14 cellular contexts compared by ENCODE assay signal in genomic region chr10:11171452-11171851, GRCh38.
A peak's percentile ranks its signal among the peaks of the same experiment; 100 is the strongest.
DNase-seq lines count a peak whose midpoint lies in the region; ATAC-seq and TF ChIP-seq lines count a peak whose summit lies in the region.
"Had no signal": no experiment of that assay in that cellular context is flagged by ENCODE, and none has a peak within 500 bp of the region (broad histone marks: within the 10 kb centered on the region; RNA-seq: fewer than 3 reads in every experiment).

No MANE protein-coding gene starts in this region.

- H3K4me3 ChIP-seq in suprapubic skin (peak overlapping the region; percentile 59), SK-N-SH (ENCODE audit: low read depth in 2 of 2, low read length in 1 of 2) (no peak overlapping the region)
- H3K4me3 ChIP-seq: A549, testis had no signal

- H3K9me2 ChIP-seq in SK-N-SH: no peaks in the 10 kb centered on the region

- peaks cover 47% of the 10 kb centered on the region for H3K36me3 Mint-ChIP-seq in activated CD4-positive, alpha-beta T cell treated with anti-CD3 and anti-CD28 coated beads for 36 hours (ENCODE audit: low read depth)

- no peak for DNase-seq in activated CD4-positive, alpha-beta T cell treated with anti-CD3 and anti-CD28 coated beads for 36 hours
- DNase-seq in activated CD4-positive, alpha-beta T cell treated with anti-CD3 and anti-CD28 coated beads for 48 hours: no peak
- DNase-seq in caudate nucleus (lab: John Stamatoyannopoulos, UW) (no peak), suprapubic skin (ENCODE audit: low spot score in 2 of 2) (no peak), SK-N-SH (no peak), NCI-H82 treated with DMSO at 0.1 percent for 48 hours (lab: John Stamatoyannopoulos, UW; ENCODE audit: unreplicated experiment) (no peak), pons (ENCODE audit: low spot score) (no peak)
- DNase-seq: activated naive CD4-positive, alpha-beta T cell treated with anti-CD3 and anti-CD28 coated beads, Interleukin-2, amount 10 ng/mL, durations not matched to agents 7 days and 5 days; effector memory CD8-positive, alpha-beta T cell; testis had no signal

- TF ChIP-seq RAD21 in SK-N-SH (IDR thresholded peaks at IDR 0.05; ENCODE audit: low read length): no peak

- H3K4me1 Mint-ChIP-seq in activated CD4-positive, alpha-beta T cell treated with anti-CD3 and anti-CD28 coated beads for 36 hours: peaks cover 43% of the 10 kb centered on the region

- H3K9me3 ChIP-seq in suprapubic skin (no peaks in the 10 kb centered on the region), SK-N-SH (no peaks in the 10 kb centered on the region)
- H3K9me3 ChIP-seq: A549, testis had no signal

- no peak overlapping the region for H3K9ac ChIP-seq in SK-N-SH

- no peak overlapping the region for H2AFZ ChIP-seq in SK-N-SH (ENCODE audit: low read depth)

- H3K79me2 ChIP-seq in SK-N-SH (ENCODE audit: insufficient read depth): no peaks in the 10 kb centered on the region

- no peaks in the 10 kb centered on the region for H3K27me3 ChIP-seq in suprapubic skin
- H3K27me3 ChIP-seq in SK-N-SH (ENCODE audit: insufficient read depth): no peaks in the 10 kb centered on the region
- H3K27me3 ChIP-seq: testis had no signal

- no peaks in the 10 kb centered on the region for H3K27me3 Mint-ChIP-seq in activated CD4-positive, alpha-beta T cell treated with anti-CD3 and anti-CD28 coated beads for 36 hours
- H3K27me3 Mint-ChIP-seq: activated naive CD4-positive, alpha-beta T cell treated with anti-CD3 and anti-CD28 coated beads, Interleukin-2, amount 10 ng/mL, durations not matched to agents 7 days and 5 days; effector memory CD8-positive, alpha-beta T cell had no signal

- H3K27ac Mint-ChIP-seq in activated CD4-positive, alpha-beta T cell treated with anti-CD3 and anti-CD28 coated beads for 36 hours: no peak overlapping the region
- H3K27ac Mint-ChIP-seq: activated naive CD4-positive, alpha-beta T cell treated with anti-CD3 and anti-CD28 coated beads, Interleukin-2, amount 10 ng/mL, durations not matched to agents 7 days and 5 days; effector memory CD8-positive, alpha-beta T cell had no signal

- no peaks in the 10 kb centered on the region for H3K9me3 Mint-ChIP-seq in activated CD4-positive, alpha-beta T cell treated with anti-CD3 and anti-CD28 coated beads for 36 hours (ENCODE audit: low read depth)
- H3K9me3 Mint-ChIP-seq: activated naive CD4-positive, alpha-beta T cell treated with anti-CD3 and anti-CD28 coated beads, Interleukin-2, amount 10 ng/mL, durations not matched to agents 7 days and 5 days; effector memory CD8-positive, alpha-beta T cell; neural crest cell had no signal

- no peak for TF ChIP-seq POLR2A in suprapubic skin (IDR thresholded peaks at IDR 0.05)

- H3K36me3 ChIP-seq in suprapubic skin (peaks cover 10% of the 10 kb centered on the region), SK-N-SH (replicated peaks in 1 of 2; ENCODE audit: control insufficient read depth in 1 of 2, insufficient read depth in 2 of 2, low read length in 1 of 2) (no peaks in the 10 kb centered on the region)

- WGBS in suprapubic skin: 74% methylated on average over 2 of the region's 2 CpGs
- WGBS in SK-N-SH (ENCODE audit: low lambda C conversion rate): 10% methylated on average over 2 of the region's 2 CpGs

- POLR2A ChIA-PET in activated CD4-positive, alpha-beta T cell treated with anti-CD3 and anti-CD28 coated beads for 36 hours (lab: Charles Lee): interaction anchor here (0.7 to 1.6 kb wide), 4 partner anchors 21 to 99 kb away, joined by 3 to 11 read pairs (median 4); no protein-coding TSS in a partner anchor
- POLR2A ChIA-PET in SK-N-SH (lab: Yijun Ruan, JAX): no interaction called here

- peak; percentile 11 for ATAC-seq in activated CD4-positive, alpha-beta T cell treated with anti-CD3 and anti-CD28 coated beads for 36 hours
- ATAC-seq in HG03039 (IDR thresholded peaks at IDR 0.05; ENCODE audit: unreplicated experiment): peak; percentile 4
- ATAC-seq: A549; effector memory CD8-positive, alpha-beta T cell had no signal

- CTCF ChIA-PET in activated CD4-positive, alpha-beta T cell treated with anti-CD3 and anti-CD28 coated beads for 36 hours (lab: Charles Lee): interaction anchor here (0.8 to 1.5 kb wide), 2 partner anchors 18 to 34 kb away, joined by 3 to 5 read pairs; no protein-coding TSS in a partner anchor
- CTCF ChIA-PET in SK-N-SH (lab: Yijun Ruan, JAX): interaction anchor here (0.9 kb wide), 1 partner anchor 41 kb away, joined by 3 read pairs; no protein-coding TSS in a partner anchor

- no peak overlapping the region for H3K4me3 Mint-ChIP-seq in activated CD4-positive, alpha-beta T cell treated with anti-CD3 and anti-CD28 coated beads for 36 hours
- H3K4me3 Mint-ChIP-seq: activated naive CD4-positive, alpha-beta T cell treated with anti-CD3 and anti-CD28 coated beads, Interleukin-2, amount 10 ng/mL, durations not matched to agents 7 days and 5 days; effector memory CD8-positive, alpha-beta T cell; neural crest cell had no signal

- H3K4me2 ChIP-seq in SK-N-SH: no peak overlapping the region
- H3K4me2 ChIP-seq: A549 had no signal

- TF ChIP-seq CTCF in suprapubic skin (IDR thresholded peaks at IDR 0.05): no peak
- no peak for TF ChIP-seq CTCF in SK-N-SH (IDR thresholded peaks at IDR 0.05)

- H3K27ac ChIP-seq in caudate nucleus (ENCODE audit: low read depth, low read length) (peak overlapping the region; percentile 72), suprapubic skin (peak overlapping the region; percentile 44), SK-N-SH (ENCODE audit: low read depth in 2 of 2, low read length in 1 of 2) (no peak overlapping the region)
- H3K27ac ChIP-seq: A549, VCaP had no signal

- no peaks in the 10 kb centered on the region for H3F3A ChIP-seq in SK-N-SH (replicated peaks; ENCODE audit: insufficient read depth)

- no peaks in the 10 kb centered on the region for H4K20me1 ChIP-seq in SK-N-SH (ENCODE audit: insufficient read depth)

- peaks cover 11% of the 10 kb centered on the region for H3K4me1 ChIP-seq in suprapubic skin
- H3K4me1 ChIP-seq in SK-N-SH (ENCODE audit: control insufficient read depth in 1 of 2, insufficient read depth in 2 of 2, low read depth in 1 of 2, low read length in 1 of 2): no peaks in the 10 kb centered on the region
- H3K4me1 ChIP-seq: A549, testis had no signal

- no peak for TF ChIP-seq EP300 in suprapubic skin (IDR thresholded peaks at IDR 0.05)
- no peak for TF ChIP-seq EP300 in SK-N-SH (IDR thresholded peaks at IDR 0.05; ENCODE audit: borderline replicate concordance in 1 of 2, low read depth in 1 of 2, low read length in 1 of 2)

- intact Hi-C loops in activated CD4-positive, alpha-beta T cell treated with anti-CD3 and anti-CD28 coated beads for 36 hours (cut with DNase I, micrococcal nuclease): loop anchor here in 1 of 2 experiments (2.0 to 10.0 kb wide), 3 partner anchors 101 to 303 kb away; partner anchors contain the start of gene CELF2

TF ChIP-seq in SK-N-SH, 30 proteins besides CTCF, POLR2A, EP300 and RAD21:
- TF ChIP-seq USF2 (IDR thresholded peaks at IDR 0.05; ENCODE audit: borderline replicate concordance, low read depth, low read length) (no peak), TCF12 (IDR thresholded peaks at IDR 0.05) (no peak), FOSL2 (IDR thresholded peaks at IDR 0.05; ENCODE audit: borderline replicate concordance, low read depth) (no peak), MAX (IDR thresholded peaks at IDR 0.05; ENCODE audit: low read depth) (no peak), MXI1 (IDR thresholded peaks at IDR 0.05; ENCODE audit: low read depth, low read length) (no peak), MEF2A (IDR thresholded peaks at IDR 0.05; ENCODE audit: borderline replicate concordance, low read depth) (no peak), USF1 (IDR thresholded peaks at IDR 0.05; ENCODE audit: borderline replicate concordance, low read depth) (no peak), GATA2 (CRISPR knock-in tag; IDR thresholded peaks at IDR 0.05) (no peak), ELF1 (IDR thresholded peaks at IDR 0.05) (no peak), FOXJ3 (CRISPR knock-in tag; IDR thresholded peaks at IDR 0.05) (no peak), CHD2 (IDR thresholded peaks at IDR 0.05; ENCODE audit: low read length, partially characterized antibody) (no peak), IRF3 (IDR thresholded peaks at IDR 0.05; ENCODE audit: low read depth, low read length) (no peak), GABPA (IDR thresholded peaks at IDR 0.05; ENCODE audit: low read depth) (no peak)

Comparison
In these comparisons a context has a peak if more than half of its experiments do, and no peak if none do; other contexts are left out.
1. H3K27ac ChIP-seq: peak in caudate nucleus (single experiment) and suprapubic skin (single experiment); none in SK-N-SH (0 of 2).